ENCODE assay signal across 22 cellular contexts in the genomic region with DNA sequence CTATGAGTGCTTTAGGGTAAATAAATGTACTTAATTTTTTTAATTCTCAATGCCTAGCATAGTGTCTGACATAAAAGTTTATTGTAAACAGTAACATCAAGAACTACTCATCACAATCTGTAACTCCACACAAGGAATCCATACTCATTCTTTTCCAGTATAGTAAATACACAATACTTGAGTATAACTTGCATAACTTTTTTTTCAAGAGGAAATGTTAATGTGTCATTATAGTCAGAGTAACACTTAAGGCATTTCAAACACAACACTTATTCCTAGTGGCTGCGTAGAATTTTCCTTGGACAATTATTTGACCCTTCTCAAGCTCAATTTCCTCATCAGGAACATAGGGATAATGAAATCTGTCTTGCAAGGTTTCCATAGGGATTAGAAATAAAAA.
A peak's percentile ranks its signal among the peaks of the same experiment; 100 is the strongest.
DNase-seq lines count a peak whose midpoint lies in the region; ATAC-seq, FAIRE-seq and TF ChIP-seq lines count a peak whose summit lies in the region.
"Had no signal": no experiment of that assay in that cellular context is flagged by ENCODE, and none has a peak within 500 bp of the region (broad histone marks: within the 10 kb centered on the region; RNA-seq: fewer than 3 reads in every experiment).

No MANE protein-coding gene starts in this region.

- H3K4me3 ChIP-seq in ACC112 (ENCODE audit: low read depth, low read length) (no peak overlapping the region), bronchial epithelial cell (ENCODE audit: low read depth, low read length) (no peak overlapping the region), left lung (no peak overlapping the region)
- H3K4me3 ChIP-seq: SJSA1 had no signal

- peak; percentile 52 for ATAC-seq in left lung
- ATAC-seq: Right ventricle myocardium inferior had no signal

- no peaks in the 10 kb centered on the region for H3K79me2 ChIP-seq in ACC112 (ENCODE audit: control insufficient read depth, insufficient read depth, low read length, unreplicated experiment)

- no peak for TF ChIP-seq CTCF in bronchial epithelial cell (IDR thresholded peaks at IDR 0.05; ENCODE audit: insufficient read depth, low read length, severe bottlenecking)
- TF ChIP-seq CTCF in left lung (IDR thresholded peaks at IDR 0.05): no peak

- peak overlapping the region; percentile 36 for H2AFZ ChIP-seq in ACC112 (ENCODE audit: low read length, unreplicated experiment)

- DNase-seq in HCEC 1CT: peak; percentile 52
- peak; percentile 3 for DNase-seq in bronchial epithelial cell (ENCODE audit: low read depth)
- DNase-seq in left lung: no peak
- DNase-seq in putamen (ENCODE audit: low spot score): no peak
- DNase-seq in HEK293T (ENCODE audit: extremely low spot score): no peak
- DNase-seq in NCI-H69 (lab: John Stamatoyannopoulos, UW): no peak
- no peak for DNase-seq in cerebellar cortex (ENCODE audit: low spot score)
- DNase-seq: Calu3; CD8-positive, alpha-beta memory T cell; DMS153; H9; Karpas-422; NCI-H1694; NCI-H2081; NCI-H2171; NCI-H526; OCI-M1 had no signal

- H3K27me3 ChIP-seq in ACC112 (ENCODE audit: insufficient read depth, low read length) (no peaks in the 10 kb centered on the region), bronchial epithelial cell (ENCODE audit: control insufficient read depth, insufficient read depth, low read length) (no peaks in the 10 kb centered on the region), left lung (no peaks in the 10 kb centered on the region)
- H3K27me3 ChIP-seq: SJSA1 had no signal

- H3K9me3 ChIP-seq in left lung: no peaks in the 10 kb centered on the region
- H3K9me3 ChIP-seq: SJSA1 had no signal

- intact Hi-C loops in left lung (cut with DNase I): no loop called here

- POLR2A ChIA-PET in HEK293T (lab: Yijun Ruan, JAX): no interaction called here

- H3K27ac ChIP-seq in ACC112 (ENCODE audit: low read depth, low read length): peak overlapping the region; percentile 26; the same call in 1 of the 2 replicates
- no peak overlapping the region for H3K27ac ChIP-seq in left lung
- H3K27ac ChIP-seq: 22Rv1, C4-2B, SJSA1 had no signal

- CTCF ChIA-PET in HEK293T (lab: Yijun Ruan, JAX): no interaction called here

- H3K36me3 ChIP-seq in ACC112 (ENCODE audit: insufficient read depth, low read length): peaks cover 4% of the 10 kb centered on the region; the same call in 1 of the 2 replicates
- H3K36me3 ChIP-seq in bronchial epithelial cell (ENCODE audit: control insufficient read depth, insufficient read depth, low read length): no peaks in the 10 kb centered on the region
- no peaks in the 10 kb centered on the region for H3K36me3 ChIP-seq in left lung
- H3K36me3 ChIP-seq: SJSA1 had no signal

- H3K4me1 ChIP-seq in ACC112 (ENCODE audit: control insufficient read depth, insufficient read depth, low read length, unreplicated experiment) (peaks cover 14% of the 10 kb centered on the region), left lung (no peaks in the 10 kb centered on the region)
- H3K4me1 ChIP-seq: SJSA1 had no signal

- FAIRE-seq in bronchial epithelial cell (lab: Jason Lieb, UNC): no peak

TF ChIP-seq in HEK293T, 16 proteins besides CTCF, POLR2A, EP300 and RAD21:
- no peak for TF ChIP-seq FOXA1 (IDR thresholded peaks at IDR 0.05)
- no peak for TF ChIP-seq ARNT (IDR thresholded peaks at IDR 0.05)

Comparison
In these comparisons a context has a peak if more than half of its experiments do, and no peak if none do; other contexts are left out.
1. DNase-seq: peak in HCEC 1CT (single experiment) and bronchial epithelial cell (single experiment); none in left lung (0 of 2), putamen (single experiment), HEK293T (single experiment), NCI-H69 (single experiment) and cerebellar cortex (single experiment).